Comparison of ENCODE assay signal across 17 cellular contexts in genomic region chr14:78445275-78445674, GRCh38.
DNase-seq lines count a peak whose midpoint lies in the region; ATAC-seq, FAIRE-seq and TF ChIP-seq lines count a peak whose summit lies in the region.
"Had no signal": no experiment of that assay in that cellular context is flagged by ENCODE, and none has a peak within 500 bp of the region (broad histone marks: within the 10 kb centered on the region; RNA-seq: fewer than 3 reads in every experiment).

No MANE protein-coding gene starts in this region.

- H3K27ac ChIP-seq in VCaP (peak overlapping the region; percentile 44; the same call in 1 of the 2 replicates), small intestine (ENCODE audit: low read depth in 1 of 2, low read length in 1 of 2) (no peak overlapping the region)
- H3K27ac ChIP-seq in naive thymus-derived CD4-positive, alpha-beta T cell (ENCODE audit: low read depth, low read length), result no peak overlapping the region

- CTCF ChIA-PET in naive thymus-derived CD4-positive, alpha-beta T cell (lab: Charles Lee), result no interaction called here

- no peaks in the 10 kb centered on the region for H3K4me1 ChIP-seq in naive thymus-derived CD4-positive, alpha-beta T cell (ENCODE audit: control insufficient read depth in 2 of 2, insufficient read depth in 2 of 2, low read length in 2 of 2)
- H3K4me1 ChIP-seq in small intestine (ENCODE audit: control insufficient read depth in 2 of 2, insufficient read depth in 1 of 2, low read depth in 1 of 2, low read length in 1 of 2), result no peaks in the 10 kb centered on the region

- FAIRE-seq in small intestine (lab: Jason Lieb, UNC), result no peak
- FAIRE-seq: G401.6, GM12878 had no signal

- H3K4me1 Mint-ChIP-seq in naive thymus-derived CD4-positive, alpha-beta T cell, result no peaks in the 10 kb centered on the region
- H3K4me1 Mint-ChIP-seq: CD4-positive, alpha-beta memory T cell had no signal

- no peak for TF ChIP-seq CTCF in NB4 (IDR thresholded peaks at IDR 0.05; ENCODE audit: low read depth, low read length)
- TF ChIP-seq CTCF in VCaP (conservative IDR thresholded peaks at IDR 0.05), result no peak

- H3K36me3 ChIP-seq in naive thymus-derived CD4-positive, alpha-beta T cell (ENCODE audit: control insufficient read depth in 2 of 3, insufficient read depth in 3 of 3, low read length in 3 of 3), result no peaks in the 10 kb centered on the region
- H3K36me3 ChIP-seq in small intestine (ENCODE audit: control insufficient read depth in 2 of 2, insufficient read depth in 2 of 2, low read length in 2 of 2), result no peaks in the 10 kb centered on the region

- H3K27ac Mint-ChIP-seq in naive thymus-derived CD4-positive, alpha-beta T cell, result no peak overlapping the region
- H3K27ac Mint-ChIP-seq: CD4-positive, alpha-beta memory T cell; GM23338; H9 had no signal

- peaks cover 0 to 37% (median 11%) of the 10 kb centered on the region in 5 donors for H3K27me3 Mint-ChIP-seq in naive thymus-derived CD4-positive, alpha-beta T cell
- H3K27me3 Mint-ChIP-seq: CD4-positive, alpha-beta memory T cell had no signal

- no peak overlapping the region for H3K4me3 Mint-ChIP-seq in naive thymus-derived CD4-positive, alpha-beta T cell
- H3K4me3 Mint-ChIP-seq: CD4-positive, alpha-beta memory T cell; GM23338; H9 had no signal

- ATAC-seq in naive thymus-derived CD4-positive, alpha-beta T cell, result no peak
- ATAC-seq: GM12878, GM23338, HCT116 had no signal

- 15 to 64% (median 58%) methylated on average over 3 of the region's 3 CpGs for WGBS in small intestine, 3 donors

- no peaks in the 10 kb centered on the region for H3K27me3 ChIP-seq in naive thymus-derived CD4-positive, alpha-beta T cell (ENCODE audit: control insufficient read depth in 2 of 2, insufficient read depth in 2 of 2, low read length in 2 of 2)
- H3K27me3 ChIP-seq in small intestine (ENCODE audit: control insufficient read depth in 2 of 2, insufficient read depth in 2 of 2, low read length in 2 of 2), result no peaks in the 10 kb centered on the region

- H3K36me3 Mint-ChIP-seq in naive thymus-derived CD4-positive, alpha-beta T cell, result no peaks in the 10 kb centered on the region
- H3K36me3 Mint-ChIP-seq: CD4-positive, alpha-beta memory T cell had no signal

- no peaks in the 10 kb centered on the region for H3K9me3 ChIP-seq in naive thymus-derived CD4-positive, alpha-beta T cell (ENCODE audit: control insufficient read depth in 2 of 3, low read length in 3 of 3)
- H3K9me3 ChIP-seq in small intestine (ENCODE audit: control insufficient read depth, low read depth), result no peaks in the 10 kb centered on the region

- H3K4me3 ChIP-seq in NB4 (ENCODE audit: low read depth, low read length) (no peak overlapping the region), small intestine (ENCODE audit: low read depth in 1 of 2, low read length in 2 of 2) (no peak overlapping the region)
- H3K4me3 ChIP-seq in naive thymus-derived CD4-positive, alpha-beta T cell (ENCODE audit: low read length), result no peak overlapping the region
- H3K4me3 ChIP-seq: GM12878, GM23338 had no signal

- peak; percentile 3 for DNase-seq in GF-D8 (lab: John Stamatoyannopoulos, UW)
- peak; percentile 1 for DNase-seq in NB4 (ENCODE audit: low read depth)
- no peak for DNase-seq in naive thymus-derived CD4-positive, alpha-beta T cell
- DNase-seq in small intestine, result no peak
- DNase-seq in medulla oblongata (ENCODE audit: extremely low spot score), result no peak
- DNase-seq: C1 segment of cervical spinal cord; Calu3; CD4-positive, alpha-beta memory T cell; COR-L47; DMS53; DMS79 treated with DMSO at 0.1 percent for 48 hours; H9 had no signal

- intact Hi-C loops in naive thymus-derived CD4-positive, alpha-beta T cell (cut with micrococcal nuclease), result no loop called here

- POLR2A ChIA-PET in naive thymus-derived CD4-positive, alpha-beta T cell (lab: Charles Lee), result no interaction called here

- peaks cover 0 to 10% (median 0%) of the 10 kb centered on the region in 11 donors for H3K9me3 Mint-ChIP-seq in naive thymus-derived CD4-positive, alpha-beta T cell
- H3K9me3 Mint-ChIP-seq: GM23338 had no signal

- TF ChIP-seq POLR2A in NB4 (IDR thresholded peaks at IDR 0.05; ENCODE audit: extremely low read depth, insufficient read length), result no peak

Comparison
In these comparisons a context has a peak if more than half of its experiments do, and no peak if none do; other contexts are left out.
1. DNase-seq: peak in GF-D8 (single experiment) and NB4 (single experiment); none in naive thymus-derived CD4-positive, alpha-beta T cell (0 of 9), small intestine (single experiment) and medulla oblongata (single experiment).